In the genomic region with DNA sequence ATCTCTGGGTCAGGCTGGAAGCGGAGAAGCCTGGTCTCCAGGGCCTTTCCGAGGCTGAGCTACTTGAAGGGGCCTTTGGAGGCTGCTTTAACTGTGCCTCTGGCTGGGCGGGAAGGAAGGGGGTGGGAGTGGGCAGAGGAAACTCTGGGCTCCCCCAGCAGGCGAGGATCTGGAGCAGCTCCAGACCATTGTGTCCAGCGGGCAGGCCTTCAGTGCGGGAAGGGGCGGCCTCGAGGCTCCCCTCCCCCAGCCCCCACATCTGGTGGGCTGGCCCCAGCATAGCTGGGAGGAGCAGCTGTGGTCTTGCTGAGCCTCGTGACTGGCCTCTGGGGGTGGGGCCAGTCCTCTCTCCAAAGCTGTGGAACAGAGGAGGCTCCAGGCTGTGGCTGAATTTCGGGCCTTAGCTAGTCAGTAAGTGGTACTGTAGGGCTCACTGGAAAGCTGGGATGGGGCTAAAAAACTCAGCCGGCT, we compare ENCODE assay signal across 9 cellular contexts. TPM values are rescaled to one million over a fixed set of nuclear protein-coding genes. Genes with fewer than 3 reads are reported as not detected.
A peak's percentile ranks its signal among the peaks of the same experiment; 100 is the strongest.
DNase-seq lines count a peak whose midpoint lies in the region; ATAC-seq and TF ChIP-seq lines count a peak whose summit lies in the region.
"Had no signal": no experiment of that assay in that cellular context is flagged by ENCODE, and none has a peak within 500 bp of the region (broad histone marks: within the 10 kb centered on the region; RNA-seq: fewer than 3 reads in every experiment).

No MANE protein-coding gene starts in this region.

- TF ChIP-seq CTCF in WERI-Rb-1 (IDR thresholded peaks at IDR 0.05; ENCODE audit: low read depth, low read length) = no peak

- H3K27ac Mint-ChIP-seq in activated naive CD8-positive, alpha-beta T cell treated with anti-CD3 and anti-CD28 coated beads, Interleukin-2, amount 50 U/mL, for 24 hours = no peak overlapping the region

- H3K4me3 Mint-ChIP-seq in activated naive CD8-positive, alpha-beta T cell treated with anti-CD3 and anti-CD28 coated beads, Interleukin-2, amount 50 U/mL, for 24 hours = no peak overlapping the region

- intact Hi-C loops in cardiac septum (cut with DNase I) = no loop called here
- intact Hi-C loops in posterior vena cava (cut with DNase I) = no loop called here

- no peaks in the 10 kb centered on the region for H3K9me3 Mint-ChIP-seq in activated naive CD8-positive, alpha-beta T cell treated with anti-CD3 and anti-CD28 coated beads, Interleukin-2, amount 50 U/mL, for 24 hours

- DNase-seq in COLO829 (ENCODE audit: low spot score) (peak; percentile 82), WERI-Rb-1 (peak; percentile 58), cardiac septum (ENCODE audit: low spot score) (peak; percentile 91), posterior vena cava (ENCODE audit: low spot score) (peak; percentile 93), DMS53 (lab: John Stamatoyannopoulos, UW) (no peak)
- no peak for DNase-seq in activated naive CD8-positive, alpha-beta T cell treated with anti-CD3 and anti-CD28 coated beads, Interleukin-2, amount 50 U/mL, for 24 hours

- no peak for ATAC-seq in GM21737 (IDR thresholded peaks at IDR 0.05; ENCODE audit: unreplicated experiment)
- ATAC-seq in GM21825 (IDR thresholded peaks at IDR 0.05; ENCODE audit: unreplicated experiment) = no peak
- no peak for ATAC-seq in activated naive CD8-positive, alpha-beta T cell treated with anti-CD3 and anti-CD28 coated beads, Interleukin-2, amount 50 U/mL, for 24 hours
- ATAC-seq: GM12878 had no signal

- peak overlapping the region; percentile 28 for H3K27ac ChIP-seq in WERI-Rb-1

- H3K36me3 Mint-ChIP-seq in activated naive CD8-positive, alpha-beta T cell treated with anti-CD3 and anti-CD28 coated beads, Interleukin-2, amount 50 U/mL, for 24 hours (ENCODE audit: low read depth) = peaks cover 17% of the 10 kb centered on the region

- H3K27me3 ChIP-seq in WERI-Rb-1 (ENCODE audit: insufficient read depth, low read depth, severe bottlenecking) = no peaks in the 10 kb centered on the region

- H3K36me3 ChIP-seq in WERI-Rb-1 = peaks cover 5% of the 10 kb centered on the region; the same call in 1 of the 2 replicates

- H3K4me3 ChIP-seq in WERI-Rb-1 (ENCODE audit: low read depth, low read length) = no peak overlapping the region
- H3K4me3 ChIP-seq: GM12878 had no signal

- peaks cover 9% of the 10 kb centered on the region for H3K27me3 Mint-ChIP-seq in activated naive CD8-positive, alpha-beta T cell treated with anti-CD3 and anti-CD28 coated beads, Interleukin-2, amount 50 U/mL, for 24 hours

- H3K4me1 Mint-ChIP-seq in activated naive CD8-positive, alpha-beta T cell treated with anti-CD3 and anti-CD28 coated beads, Interleukin-2, amount 50 U/mL, for 24 hours = peaks cover 24% of the 10 kb centered on the region

- no peaks in the 10 kb centered on the region for H3K9me3 ChIP-seq in WERI-Rb-1 (ENCODE audit: severe bottlenecking)

RNA-seq across cellular contexts. Expression of gene TAMALIN, which starts 3.4 kb away (rescaled TPM):
- total RNA-seq in cardiac septum (27.5 TPM), posterior vena cava (10 to 100 TPM; 38.0 to 50.6 TPM)

RNA-seq across cellular contexts. Expression of gene NR4A1, which starts 41.1 kb away (rescaled TPM):
- total RNA-seq in cardiac septum (76.3 TPM), posterior vena cava (100 to 1,000 TPM; 197 to 567 TPM)

RNA-seq across cellular contexts. Expression of gene ACVR1B, which starts 58.7 kb away (rescaled TPM):
- total RNA-seq in cardiac septum = 9.3 TPM
- 10 to 100 TPM; 20.0 to 22.4 TPM for total RNA-seq in posterior vena cava

RNA-seq across cellular contexts. Expression of gene ATG101, which starts 59.6 kb away (rescaled TPM):
- total RNA-seq in cardiac septum (23.2 TPM), posterior vena cava (10 to 100 TPM; 26.4 to 30.8 TPM)

Comparison
In these comparisons a context has a peak if more than half of its experiments do, and no peak if none do; other contexts are left out.
1. DNase-seq: peak in COLO829 (single experiment), WERI-Rb-1 (single experiment), cardiac septum (single experiment) and posterior vena cava (single experiment); none in activated naive CD8-positive, alpha-beta T cell treated with anti-CD3 and anti-CD28 coated beads, Interleukin-2, amount 50 U/mL, for 24 hours (single experiment) and DMS53 (single experiment).